ENCODE assay signal across 16 cellular contexts in the genomic region with DNA sequence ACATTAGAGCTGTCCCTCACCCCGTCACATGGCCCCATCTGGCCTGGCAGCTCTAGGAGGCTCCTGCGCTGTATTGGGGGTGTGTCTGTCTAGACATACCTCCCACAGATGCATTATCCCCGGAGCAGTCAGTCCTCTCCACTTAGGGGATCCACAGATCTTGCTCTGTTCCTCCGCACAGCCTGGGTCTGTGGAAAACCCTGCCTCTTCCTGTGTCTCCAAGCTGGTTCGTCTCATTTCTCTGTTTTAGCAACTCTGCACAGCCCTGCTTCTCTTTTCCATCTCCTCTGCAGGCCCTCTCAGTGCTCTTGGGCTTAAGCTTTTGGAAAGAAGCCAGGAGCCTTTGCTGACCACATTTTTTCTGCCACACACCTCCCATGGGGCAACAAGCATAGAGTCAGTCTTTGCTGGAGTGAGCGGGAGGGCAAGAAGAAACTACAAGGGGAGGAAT.
DNase-seq lines count a peak whose midpoint lies in the region; ATAC-seq, FAIRE-seq and TF ChIP-seq lines count a peak whose summit lies in the region.
"Had no signal": no experiment of that assay in that cellular context is flagged by ENCODE, and none has a peak within 500 bp of the region (broad histone marks: within the 10 kb centered on the region; RNA-seq: fewer than 3 reads in every experiment).

No MANE protein-coding gene starts in this region.

- H3K9me3 ChIP-seq in K562 (replicated peaks; ENCODE audit: control insufficient read depth, insufficient read depth, low read depth, low read length) (no peaks in the 10 kb centered on the region), lung (ENCODE audit: control insufficient read depth in 2 of 2, insufficient read depth in 1 of 2, low read length in 1 of 2) (no peaks in the 10 kb centered on the region)
- H3K9me3 ChIP-seq: esophagus squamous epithelium had no signal

- TF ChIP-seq CTCF in HL-60 (IDR thresholded peaks at IDR 0.05; ENCODE audit: insufficient read depth, low read length) (no peak), K562 (IDR thresholded peaks at IDR 0.05 in 2 of 3, conservative IDR thresholded peaks at IDR 0.05 in 1 of 3; ENCODE audit: insufficient read depth in 2 of 3, low read depth in 1 of 3, low read length in 3 of 3) (no peak), lung (IDR thresholded peaks at IDR 0.05; ENCODE audit: control extremely low read depth, extremely low read depth) (no peak), foreskin fibroblast (IDR thresholded peaks at IDR 0.05; ENCODE audit: low read depth, low read length) (no peak), glutamatergic neuron (IDR thresholded peaks at IDR 0.05; ENCODE audit: partially characterized antibody, unreplicated experiment) (no peak)

- H3K4me3 ChIP-seq in HL-60 (replicated peaks; ENCODE audit: insufficient read depth, low read length), result no peak overlapping the region
- no peak overlapping the region for H3K4me3 ChIP-seq in K562
- no peak overlapping the region for H3K4me3 ChIP-seq in lung
- H3K4me3 ChIP-seq in foreskin fibroblast (ENCODE audit: low read depth in 1 of 2, low read length in 2 of 2), result no peak overlapping the region
- H3K4me3 ChIP-seq: esophagus squamous epithelium had no signal

- H3K36me3 Mint-ChIP-seq in glutamatergic neuron (ENCODE audit: unreplicated experiment), result peaks cover 11% of the 10 kb centered on the region

- H3K9me3 Mint-ChIP-seq in glutamatergic neuron (ENCODE audit: unreplicated experiment), result peaks cover 2% of the 10 kb centered on the region

- H3K79me2 ChIP-seq in K562 (ENCODE audit: control insufficient read depth, insufficient read depth, low read length), result no peaks in the 10 kb centered on the region

- H3K4me3 Mint-ChIP-seq in glutamatergic neuron (ENCODE audit: unreplicated experiment), result no peak overlapping the region

- WGBS in K562 (ENCODE audit: insufficient coverage, low coverage, missing lambda C conversion rate), result 0% methylated on average over 6 of the region's 6 CpGs
- WGBS in lung, 2 donors, result 52 to 64% methylated on average over 6 of the region's 6 CpGs

- H4K20me1 ChIP-seq in K562 (replicated peaks; ENCODE audit: control insufficient read depth, insufficient read depth, low read length), result peaks cover 6% of the 10 kb centered on the region; the same call in 1 of the 2 replicates

- H3K4me1 Mint-ChIP-seq in glutamatergic neuron (ENCODE audit: low read depth, unreplicated experiment), result peaks cover 11% of the 10 kb centered on the region

- H3K27me3 ChIP-seq in HL-60 (ENCODE audit: insufficient read depth, poor library complexity, severe bottlenecking) (no peaks in the 10 kb centered on the region), K562 (ENCODE audit: control insufficient read depth in 2 of 2, insufficient read depth in 2 of 2, low read length in 2 of 2) (peaks cover 21 to 54% of the 10 kb centered on the region in 2 experiments), lung (ENCODE audit: control insufficient read depth, insufficient read depth) (no peaks in the 10 kb centered on the region)

- H3K4me2 ChIP-seq in K562 (ENCODE audit: insufficient read depth, low read length), result no peak overlapping the region

- H3K9me1 ChIP-seq in K562 (ENCODE audit: control insufficient read depth, insufficient read depth, low read length), result no peaks in the 10 kb centered on the region

- no peak overlapping the region for H3K27ac Mint-ChIP-seq in glutamatergic neuron (ENCODE audit: unreplicated experiment)

- peaks cover 15% of the 10 kb centered on the region for H3K27me3 Mint-ChIP-seq in glutamatergic neuron (ENCODE audit: unreplicated experiment)

- ATAC-seq in K562 (peak; percentile 32), lung (ENCODE audit: insufficient read depth, low FRiP score) (no peak), HG03521 (IDR thresholded peaks at IDR 0.05; ENCODE audit: unreplicated experiment) (no peak)

- H3K9ac ChIP-seq in K562 (ENCODE audit: insufficient read depth in 1 of 2, low read depth in 2 of 2, low read length in 2 of 2), result no peak overlapping the region

- POLR2A ChIA-PET in K562 (lab: Yijun Ruan, JAX), result interaction anchor here (0.6 to 1.3 kb wide), 3 partner anchors 10 to 256 kb away, joined by 3 to 4 read pairs (median 4); no protein-coding TSS in a partner anchor

- BruUV-seq in K562 (replicated peaks; lab: Mats Ljungman, UMichigan), result no TSS peak

- H3K4me1 ChIP-seq in K562 (replicated peaks in 1 of 2; ENCODE audit: control insufficient read depth in 2 of 2, insufficient read depth in 2 of 2, low read length in 2 of 2) (no peaks in the 10 kb centered on the region), lung (ENCODE audit: control insufficient read depth in 2 of 2, insufficient read depth in 2 of 2, low read length in 2 of 2) (no peaks in the 10 kb centered on the region)
- H3K4me1 ChIP-seq: esophagus squamous epithelium had no signal

- TF ChIP-seq RAD21 in K562 (CRISPR knock-in tag; conservative IDR thresholded peaks at IDR 0.05 in 1 of 2, IDR thresholded peaks at IDR 0.05 in 1 of 2), result no peak

- TF ChIP-seq POLR2A in K562 (conservative IDR thresholded peaks at IDR 0.05), result no peak

- H3K36me3 ChIP-seq in K562 (ENCODE audit: control insufficient read depth, insufficient read depth, low read length) (no peaks in the 10 kb centered on the region), lung (ENCODE audit: control insufficient read depth in 2 of 2, insufficient read depth in 2 of 2, low read length in 2 of 2) (no peaks in the 10 kb centered on the region)
- H3K36me3 ChIP-seq: esophagus squamous epithelium had no signal

- DNase-seq in A172 (ENCODE audit: low spot score) (peak; percentile 13), HL-60 (ENCODE audit: low read depth in 1 of 2, low spot score in 1 of 2) (peak; percentile 11 to 48), K562 (ENCODE audit: extremely low read depth in 1 of 4, low spot score in 3 of 4) (no peak), lung (ENCODE audit: low spot score) (peak; percentile 15), ACHN (no peak), foreskin fibroblast (no peak), glutamatergic neuron (no peak)
- DNase-seq: activated CD4-positive, alpha-beta T cell treated with anti-CD3 and anti-CD28 coated beads for 1 hour; activated T-cell treated with anti-CD3 and anti-CD28 coated beads, Interleukin-2, amount 50 U/mL, for 1 hour; DMS53; esophagus squamous epithelium; NCI-H1092; substantia nigra; T-helper 1 cell had no signal

- in situ Hi-C loops in K562 (cut with MboI) (no loop called here), ACHN (cut with HindIII; ENCODE audit: low pct_ligation_motif_present, low pct_unique_long_range_greater_than_20kb, low sequenced_read_pairs) (no loop called here)

- H3K27ac ChIP-seq in HL-60 (replicated peaks), result no peak overlapping the region
- H3K27ac ChIP-seq in K562 (ENCODE audit: extremely low read depth, low read depth, low read length), result no peak overlapping the region
- no peak overlapping the region for H3K27ac ChIP-seq in lung (ENCODE audit: low read depth in 1 of 2, low read length in 1 of 2)
- H3K27ac ChIP-seq: esophagus squamous epithelium had no signal

- H2AFZ ChIP-seq in K562 (ENCODE audit: low read depth, low read length), result no peak overlapping the region

- FAIRE-seq in K562 (lab: Jason Lieb, UNC), result no peak
- FAIRE-seq: colon had no signal

- no peak for TF ChIP-seq EP300 in K562 (IDR thresholded peaks at IDR 0.05; ENCODE audit: low read length)

- intact Hi-C loops in K562 (cut with micrococcal nuclease), result no loop called here

- CTCF ChIA-PET in K562 (lab: Yijun Ruan, JAX; ENCODE audit: low intra/inter-chr PET ratio), result no interaction called here

TF ChIP-seq in K562, 482 proteins besides CTCF, POLR2A, EP300 and RAD21:
- no peak for TF ChIP-seq CBX2 (IDR thresholded peaks at IDR 0.05; ENCODE audit: insufficient read depth, low read length, poor library complexity, severe bottlenecking)
- no peak for TF ChIP-seq TSHZ1 (CRISPR knock-in tag; IDR thresholded peaks at IDR 0.05)
- peak; percentile 58 for TF ChIP-seq NFIC (IDR thresholded peaks at IDR 0.05)
- peak; percentile 83 for TF ChIP-seq ZNF239 (CRISPR knock-in tag; IDR thresholded peaks at IDR 0.05)
- no peak for TF ChIP-seq RCOR1 (IDR thresholded peaks at IDR 0.05; ENCODE audit: borderline replicate concordance in 1 of 2, low read depth in 2 of 2, low read length in 2 of 2)
- no peak for TF ChIP-seq NUFIP1 (IDR thresholded peaks at IDR 0.05; ENCODE audit: partially characterized antibody)
- no peak for TF ChIP-seq PURB (CRISPR knock-in tag; IDR thresholded peaks at IDR 0.05; ENCODE audit: low read depth)

Comparison
In these comparisons a context has a peak if more than half of its experiments do, and no peak if none do; other contexts are left out.
1. DNase-seq: peak in A172 (single experiment), HL-60 (2 of 2) and lung (single experiment); none in K562 (0 of 4), ACHN (single experiment), foreskin fibroblast (0 of 2) and glutamatergic neuron (single experiment).